In the genomic region with DNA sequence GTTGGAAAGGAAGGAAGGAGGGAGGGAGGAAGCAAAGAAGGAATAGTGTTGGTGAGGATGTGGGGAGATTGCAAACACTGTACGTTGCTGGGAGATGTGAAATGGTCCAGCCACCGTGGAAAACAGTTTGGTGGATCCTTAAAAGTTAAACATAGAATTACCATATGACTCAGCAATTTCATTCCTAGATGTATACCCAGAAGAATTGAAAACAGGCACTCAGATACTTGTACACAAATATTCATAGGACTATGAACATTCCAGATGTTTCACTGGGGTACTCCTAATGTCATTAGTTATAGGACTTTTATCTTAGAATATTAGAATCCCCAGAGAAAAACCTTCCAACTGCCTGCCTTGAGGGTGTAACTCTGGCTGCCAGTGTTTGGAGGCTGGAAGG, we compare ENCODE assay signal across 14 cellular contexts.
"Had no signal": no experiment of that assay in that cellular context is flagged by ENCODE, and none has a peak within 500 bp of the region (broad histone marks: within the 10 kb centered on the region; RNA-seq: fewer than 3 reads in every experiment).

No MANE protein-coding gene starts in this region.

- H3K9me3 Mint-ChIP-seq: activated T-cell treated with anti-CD3 and anti-CD28 coated beads, Interleukin-2, amount 50 U/mL, for 72 hours; natural killer cell; T-helper 1 cell treated with Interleukin-12 subunit alpha and Interleukin-12 subunit beta and Interleukin-4 antibody, amounts not matched to agents 30 μg/mL and 1 μg/mL, for 36 hours had no signal

- H3K4me3 ChIP-seq: ascending aorta, esophagus squamous epithelium, smooth muscle cell, transverse colon had no signal

- DNase-seq: activated CD4-positive, alpha-beta T cell treated with anti-CD3 and anti-CD28 coated beads, Interleukin-2, amount 50 U/mL, for 4 hours; activated gamma-delta T cell treated with Interleukin-2 at 50 U/mL for 16 hours; activated T-cell treated with anti-CD3 and anti-CD28 coated beads, Interleukin-2, amount 50 U/mL, for 72 hours; esophagus squamous epithelium; foreskin keratinocyte; head of caudate nucleus; natural killer cell; posterior cingulate gyrus; right cardiac atrium; substantia nigra; transverse colon had no signal

- H3K27me3 ChIP-seq: ascending aorta, esophagus squamous epithelium, foreskin keratinocyte, transverse colon had no signal

- H3K9me3 ChIP-seq: ascending aorta, esophagus squamous epithelium, transverse colon had no signal

- H3K27ac ChIP-seq: ascending aorta, esophagus squamous epithelium, foreskin keratinocyte, transverse colon had no signal

- H3K36me3 ChIP-seq: ascending aorta, transverse colon had no signal

- H3K4me2 ChIP-seq: smooth muscle cell had no signal

- H3K27ac Mint-ChIP-seq: activated T-cell treated with anti-CD3 and anti-CD28 coated beads, Interleukin-2, amount 50 U/mL, for 72 hours; T-helper 1 cell treated with Interleukin-12 subunit alpha and Interleukin-12 subunit beta and Interleukin-4 antibody, amounts not matched to agents 30 μg/mL and 1 μg/mL, for 36 hours had no signal

- H3K4me3 Mint-ChIP-seq: activated T-cell treated with anti-CD3 and anti-CD28 coated beads, Interleukin-2, amount 50 U/mL, for 72 hours; natural killer cell; T-helper 1 cell treated with Interleukin-12 subunit alpha and Interleukin-12 subunit beta and Interleukin-4 antibody, amounts not matched to agents 30 μg/mL and 1 μg/mL, for 36 hours had no signal

- ATAC-seq: activated T-cell treated with anti-CD3 and anti-CD28 coated beads, Interleukin-2, amount 50 U/mL, for 72 hours; foreskin keratinocyte; natural killer cell; right cardiac atrium had no signal
